8 cellular contexts compared by ENCODE assay signal in genomic region chr16:67561501-67561823, GRCh38. TPM values are rescaled to one million over a fixed set of nuclear protein-coding genes. Genes with fewer than 3 reads are reported as not detected.
A peak's percentile ranks its signal among the peaks of the same experiment; 100 is the strongest.
DNase-seq lines count a peak whose midpoint lies in the region; ATAC-seq and TF ChIP-seq lines count a peak whose summit lies in the region.

No MANE protein-coding gene starts in this region.

- no peaks in the 10 kb centered on the region for H4K20me1 ChIP-seq in KMS-11 (ENCODE audit: insufficient read depth)

- TF ChIP-seq CTCF in KMS-11 (conservative IDR thresholded peaks at IDR 0.05; ENCODE audit: low read depth, low read length) (no peak), colonic mucosa (IDR thresholded peaks at IDR 0.05) (no peak), GM10266 (IDR thresholded peaks at IDR 0.05; ENCODE audit: control insufficient read depth, insufficient read depth, low read depth, missing control alignments) (no peak)

- peak overlapping the region; percentile 85 to 93 (median 90) for H3K4me3 Mint-ChIP-seq in naive thymus-derived CD4-positive, alpha-beta T cell

- ATAC-seq in naive thymus-derived CD4-positive, alpha-beta T cell: no peak
- ATAC-seq in HG03097 (IDR thresholded peaks at IDR 0.05; ENCODE audit: low FRiP score, unreplicated experiment): no peak

- intact Hi-C loops in colonic mucosa (cut with DNase I): no loop called here
- intact Hi-C loops in naive thymus-derived CD4-positive, alpha-beta T cell (cut with micrococcal nuclease): loop anchor here (5.0 to 10.0 kb wide), 6 partner anchors 334 to 1281 kb away; partner anchors contain the start of genes NFATC3 (in 1 of the 2), PRMT7 (in 1 of the 2), PSMB10 (in 1 of the 2) and SLC7A6OS (in 1 of the 2)

- peak overlapping the region; percentile 90 to 99 (median 96) for H3K27ac Mint-ChIP-seq in naive thymus-derived CD4-positive, alpha-beta T cell

- no peaks in the 10 kb centered on the region for H3K27me3 Mint-ChIP-seq in naive thymus-derived CD4-positive, alpha-beta T cell

- H3K27me3 ChIP-seq in KMS-11 (ENCODE audit: insufficient read depth, low read depth): no peaks in the 10 kb centered on the region
- H3K27me3 ChIP-seq in colonic mucosa: no peaks in the 10 kb centered on the region
- no peaks in the 10 kb centered on the region for H3K27me3 ChIP-seq in naive thymus-derived CD4-positive, alpha-beta T cell (ENCODE audit: control insufficient read depth in 2 of 2, insufficient read depth in 2 of 2, low read length in 2 of 2)

- H3K9ac ChIP-seq in KMS-11 (peak overlapping the region; percentile 98; the same call in 1 of the 2 replicates), colonic mucosa (ENCODE audit: low read depth in 2 of 2, low read length in 2 of 2) (peak overlapping the region; percentile 73 to 74)

- CTCF ChIA-PET in naive thymus-derived CD4-positive, alpha-beta T cell (lab: Charles Lee): interaction anchor here (0.8 to 11.9 kb wide), 9 partner anchors 11 to 99 kb away, joined by 3 to 256 read pairs (median 6); partner anchors contain the start of genes ACD, CARMIL2 and PARD6A

- peaks cover 32% of the 10 kb centered on the region for H3K79me2 ChIP-seq in KMS-11 (ENCODE audit: insufficient read depth, low read depth)

- peak overlapping the region; percentile 56; the same call in 1 of the 2 replicates for H2AFZ ChIP-seq in KMS-11 (ENCODE audit: low read depth)

- peak overlapping the region; percentile 88 for H3K4me2 ChIP-seq in KMS-11

- H3K9me3 ChIP-seq in colonic mucosa: no peaks in the 10 kb centered on the region
- no peaks in the 10 kb centered on the region for H3K9me3 ChIP-seq in naive thymus-derived CD4-positive, alpha-beta T cell (ENCODE audit: control insufficient read depth in 2 of 3, low read length in 3 of 3)

- H3K9me3 Mint-ChIP-seq in naive thymus-derived CD4-positive, alpha-beta T cell: no peaks in the 10 kb centered on the region

- H3K36me3 ChIP-seq in KMS-11 (ENCODE audit: insufficient read depth): no peaks in the 10 kb centered on the region
- H3K36me3 ChIP-seq in colonic mucosa: no peaks in the 10 kb centered on the region
- peaks cover 0 to 5% (median 0%) of the 10 kb centered on the region in 3 experiments for H3K36me3 ChIP-seq in naive thymus-derived CD4-positive, alpha-beta T cell (ENCODE audit: control insufficient read depth in 2 of 3, insufficient read depth in 3 of 3, low read length in 3 of 3)

- DNase-seq in AG08396 (ENCODE audit: low spot score) (peak; percentile 2), colonic mucosa (no peak), NCI-H2081 (lab: John Stamatoyannopoulos, UW) (no peak), GM10266 (ENCODE audit: extremely low spot score) (no peak), NCI-H187 (lab: John Stamatoyannopoulos, UW) (no peak)
- no peak for DNase-seq in naive thymus-derived CD4-positive, alpha-beta T cell

- peak overlapping the region; percentile 99 for H3K27ac ChIP-seq in KMS-11
- H3K27ac ChIP-seq in colonic mucosa: peak overlapping the region; percentile 99
- H3K27ac ChIP-seq in naive thymus-derived CD4-positive, alpha-beta T cell (ENCODE audit: low read depth, low read length): peak overlapping the region; percentile 98

- H3K4me1 Mint-ChIP-seq in naive thymus-derived CD4-positive, alpha-beta T cell: peaks cover 25 to 63% (median 44%) of the 10 kb centered on the region in 7 donors

- H3K4me1 ChIP-seq in KMS-11 (ENCODE audit: low read depth, poor library complexity, severe bottlenecking) (peaks cover 30% of the 10 kb centered on the region), colonic mucosa (peaks cover 6% of the 10 kb centered on the region)
- H3K4me1 ChIP-seq in naive thymus-derived CD4-positive, alpha-beta T cell (ENCODE audit: control insufficient read depth in 2 of 2, insufficient read depth in 2 of 2, low read length in 2 of 2): peaks cover 35 to 40% of the 10 kb centered on the region in 2 donors

- POLR2A ChIA-PET in naive thymus-derived CD4-positive, alpha-beta T cell (lab: Charles Lee): interaction anchor here (0.6 to 14.0 kb wide), 15 partner anchors 11 to 444 kb away, joined by 3 to 581 read pairs (median 7); partner anchors contain the start of genes ACD, ATP6V0D1, C16orf86 and CARMIL2

- H3K4me3 ChIP-seq in KMS-11 (IDR thresholded peaks at IDR 0.05; ENCODE audit: insufficient read depth, low read depth, low read length) (no peak overlapping the region), colonic mucosa (peak overlapping the region; percentile 90)
- peak overlapping the region; percentile 72 for H3K4me3 ChIP-seq in naive thymus-derived CD4-positive, alpha-beta T cell (ENCODE audit: low read length)

- peaks cover 0 to 9% (median 6%) of the 10 kb centered on the region in 5 donors for H3K36me3 Mint-ChIP-seq in naive thymus-derived CD4-positive, alpha-beta T cell

RNA-seq across cellular contexts. Expression of gene CTCF, which starts 0.9 kb away (rescaled TPM):
- 10 to 100 TPM; 37.0 to 47.3 TPM for total RNA-seq in colonic mucosa
- 10 to 100 TPM; 51.4 to 78.6 (median 67.3) TPM for total RNA-seq in naive thymus-derived CD4-positive, alpha-beta T cell
- 10 to 100 TPM; 49.8 to 59.8 TPM for polyA plus RNA-seq in naive thymus-derived CD4-positive, alpha-beta T cell

RNA-seq across cellular contexts. Expression of gene RIPOR1, which starts 32.8 kb away (rescaled TPM):
- 10 to 100 TPM; 14.4 to 19.0 TPM for total RNA-seq in colonic mucosa
- total RNA-seq in naive thymus-derived CD4-positive, alpha-beta T cell: 100 to 1,000 TPM in 1 of 5 experiments, 10 to 100 TPM in 4; 39.7 to 103 (median 48.9) TPM
- polyA plus RNA-seq in naive thymus-derived CD4-positive, alpha-beta T cell: 1 to 10 TPM; 2.5 to 5.0 TPM
